Comparison of ENCODE assay signal across 7 cellular contexts in genomic region chr13:49995535-49996165, GRCh38.
A peak's percentile ranks its signal among the peaks of the same experiment; 100 is the strongest.
DNase-seq lines count a peak whose midpoint lies in the region; TF ChIP-seq lines count a peak whose summit lies in the region.

No MANE protein-coding gene starts in this region.

- no peaks in the 10 kb centered on the region for H3K9me3 ChIP-seq in parathyroid adenoma (ENCODE audit: control insufficient read depth, low read length)

- peak overlapping the region; percentile 91 for H3K27ac ChIP-seq in parathyroid adenoma

- no peak overlapping the region for H3K9ac ChIP-seq in parathyroid adenoma

- H2AFZ ChIP-seq in parathyroid adenoma: peak overlapping the region; percentile 88

- no peaks in the 10 kb centered on the region for H3K27me3 ChIP-seq in parathyroid adenoma (ENCODE audit: control insufficient read depth, insufficient read depth, low read length)

- H3K36me3 ChIP-seq in parathyroid adenoma (ENCODE audit: control insufficient read depth, insufficient read depth, low read length): peaks cover 3% of the 10 kb centered on the region

- H3K79me2 ChIP-seq in parathyroid adenoma: peaks cover 3% of the 10 kb centered on the region

- TF ChIP-seq CTCF in GM20000 (IDR thresholded peaks at IDR 0.05; ENCODE audit: extremely low read depth, missing control alignments): no peak
- TF ChIP-seq CTCF in epithelial cell of esophagus (IDR thresholded peaks at IDR 0.05; ENCODE audit: insufficient read depth, low read depth, low read length, missing control alignments): no peak
- no peak for TF ChIP-seq CTCF in parathyroid adenoma (IDR thresholded peaks at IDR 0.05)

- peak; percentile 34 for DNase-seq in GM20000 (ENCODE audit: low spot score)
- peak; percentile 32 for DNase-seq in SIG-M5 (lab: John Stamatoyannopoulos, UW)
- peak; percentile 14 for DNase-seq in epithelial cell of esophagus (ENCODE audit: low read depth)
- DNase-seq in HuH-7.5 (ENCODE audit: low spot score): no peak
- no peak for DNase-seq in HK-2 (ENCODE audit: unreplicated experiment)
- DNase-seq in GM03348 (ENCODE audit: low spot score): no peak

- H3K4me1 ChIP-seq in parathyroid adenoma: peaks cover 8% of the 10 kb centered on the region

- peak overlapping the region; percentile 71 for H3K4me2 ChIP-seq in parathyroid adenoma (ENCODE audit: low read length)

- H3K4me3 ChIP-seq in epithelial cell of esophagus (ENCODE audit: low read length): peak overlapping the region; percentile 69
- H3K4me3 ChIP-seq in parathyroid adenoma (ENCODE audit: low read depth, low read length): peak overlapping the region; percentile 66

Comparison
In these comparisons a context has a peak if more than half of its experiments do, and no peak if none do; other contexts are left out.
1. DNase-seq: peak in GM20000 (single experiment), SIG-M5 (single experiment) and epithelial cell of esophagus (single experiment); none in HuH-7.5 (single experiment), HK-2 (single experiment) and GM03348 (single experiment).